Comparison of ENCODE assay signal across 1 cellular context in the genomic region with DNA sequence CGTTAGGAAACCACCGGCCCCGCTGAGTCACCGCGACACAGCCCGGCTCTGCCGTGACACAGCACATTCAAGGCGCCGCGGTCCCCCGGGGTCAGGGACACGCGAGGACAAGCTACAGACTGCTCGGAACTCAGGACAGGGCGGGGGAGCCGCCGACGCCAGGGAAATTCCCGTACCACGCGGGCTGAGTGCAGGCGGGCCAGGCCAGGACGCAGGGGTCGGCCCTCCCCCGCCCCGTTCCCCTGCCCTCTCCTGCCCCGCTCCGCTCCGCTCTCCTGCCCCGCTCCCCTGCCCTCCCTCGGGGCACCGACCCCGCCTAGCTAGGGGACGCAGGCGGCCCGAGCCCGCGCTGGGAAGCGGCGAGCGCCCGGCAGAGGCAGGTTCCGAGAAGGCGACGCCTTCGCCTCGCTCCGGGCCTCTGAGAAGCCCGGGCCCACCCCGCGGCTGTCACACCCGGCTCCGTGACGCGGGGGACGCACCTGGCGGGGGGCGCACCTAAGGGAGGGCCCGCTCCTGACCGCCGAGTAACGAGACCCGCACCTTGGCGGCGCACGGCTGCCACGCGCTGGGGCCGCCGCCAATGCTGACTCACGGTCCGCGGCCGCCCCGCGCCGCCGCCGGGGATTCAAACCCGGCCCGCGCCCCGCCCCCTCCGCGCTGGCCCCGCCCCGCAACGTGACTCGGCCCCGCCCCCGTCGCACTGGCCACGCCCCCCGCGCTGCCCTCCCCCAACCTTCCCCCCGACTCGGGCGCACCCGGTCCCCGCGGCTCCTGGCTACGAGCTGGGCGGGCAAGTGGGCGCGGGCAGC.
A peak's percentile ranks its signal among the peaks of the same experiment; 100 is the strongest.
TF ChIP-seq lines count a peak whose summit lies in the region.

No MANE protein-coding gene starts in this region.

TF ChIP-seq in K562, 482 proteins besides CTCF, POLR2A, EP300 and RAD21 (continued from another document and continues in another):
- no peak for TF ChIP-seq ZBTB26 (CRISPR knock-in tag; IDR thresholded peaks at IDR 0.05)
- TF ChIP-seq ZNF239 (CRISPR knock-in tag; IDR thresholded peaks at IDR 0.05), result no peak
- TF ChIP-seq CHD1 (IDR thresholded peaks at IDR 0.05; ENCODE audit: low read length), result no peak
- TF ChIP-seq, protein P1, sequence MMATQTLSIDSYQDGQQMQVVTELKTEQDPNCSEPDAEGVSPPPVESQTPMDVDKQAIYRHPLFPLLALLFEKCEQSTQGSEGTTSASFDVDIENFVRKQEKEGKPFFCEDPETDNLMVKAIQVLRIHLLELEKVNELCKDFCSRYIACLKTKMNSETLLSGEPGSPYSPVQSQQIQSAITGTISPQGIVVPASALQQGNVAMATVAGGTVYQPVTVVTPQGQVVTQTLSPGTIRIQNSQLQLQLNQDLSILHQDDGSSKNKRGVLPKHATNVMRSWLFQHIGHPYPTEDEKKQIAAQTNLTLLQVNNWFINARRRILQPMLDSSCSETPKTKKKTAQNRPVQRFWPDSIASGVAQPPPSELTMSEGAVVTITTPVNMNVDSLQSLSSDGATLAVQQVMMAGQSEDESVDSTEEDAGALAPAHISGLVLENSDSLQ (IDR thresholded peaks at IDR 0.05), result peak; percentile 22; the same call in 1 of the 2 replicates
- no peak for TF ChIP-seq KDM4B (IDR thresholded peaks at IDR 0.05; ENCODE audit: borderline replicate concordance in 2 of 2, low read depth in 1 of 2)
- TF ChIP-seq PREB (CRISPR knock-in tag; IDR thresholded peaks at IDR 0.05), result 0 out of 2 replicates have a peak, but pooled peaks have one; percentile 85
- 0 out of 2 replicates have a peak, but pooled peaks have one; percentile 0 for TF ChIP-seq SMC3 (conservative IDR thresholded peaks at IDR 0.05; ENCODE audit: insufficient read depth, low read depth, low read length)
- TF ChIP-seq CAMTA2 (CRISPR knock-in tag; conservative IDR thresholded peaks at IDR 0.05), result 0 out of 2 replicates have a peak, but pooled peaks have one; percentile 52
- TF ChIP-seq RHOXF2B (CRISPR knock-in tag; conservative IDR thresholded peaks at IDR 0.05), result no peak
- TF ChIP-seq ZNF324 (CRISPR knock-in tag; IDR thresholded peaks at IDR 0.05), result no peak
- no peak for TF ChIP-seq ZNF197 (CRISPR knock-in tag; IDR thresholded peaks at IDR 0.05; ENCODE audit: low read depth)
- no peak for TF ChIP-seq ZNF780A (CRISPR knock-in tag; IDR thresholded peaks at IDR 0.05)
- TF ChIP-seq ZNF12 (CRISPR knock-in tag; IDR thresholded peaks at IDR 0.05), result no peak
- TF ChIP-seq BACH1 (tag; IDR thresholded peaks at IDR 0.05), result peak; percentile 100
- TF ChIP-seq RUNX1 (IDR thresholded peaks at IDR 0.05; ENCODE audit: low read depth), result no peak
- TF ChIP-seq USF1 (CRISPR knock-in tag; IDR thresholded peaks at IDR 0.05), result no peak
- no peak for TF ChIP-seq ZNF347 (CRISPR knock-in tag; IDR thresholded peaks at IDR 0.05; ENCODE audit: low read depth)
- no peak for TF ChIP-seq RBM25 (IDR thresholded peaks at IDR 0.05; ENCODE audit: low read depth, low read length, severe bottlenecking)
- TF ChIP-seq HCFC1 (IDR thresholded peaks at IDR 0.05; ENCODE audit: low read depth, low read length), result no peak
- TF ChIP-seq ZNF24 (IDR thresholded peaks at IDR 0.05), result no peak; the same call in 1 of the 2 replicates
- TF ChIP-seq SFPQ (IDR thresholded peaks at IDR 0.05; ENCODE audit: low read depth, low read length), result no peak
- TF ChIP-seq NKRF (IDR thresholded peaks at IDR 0.05; ENCODE audit: borderline replicate concordance), result peak; percentile 76; the same call in 1 of the 2 replicates
- TF ChIP-seq, protein P2, sequence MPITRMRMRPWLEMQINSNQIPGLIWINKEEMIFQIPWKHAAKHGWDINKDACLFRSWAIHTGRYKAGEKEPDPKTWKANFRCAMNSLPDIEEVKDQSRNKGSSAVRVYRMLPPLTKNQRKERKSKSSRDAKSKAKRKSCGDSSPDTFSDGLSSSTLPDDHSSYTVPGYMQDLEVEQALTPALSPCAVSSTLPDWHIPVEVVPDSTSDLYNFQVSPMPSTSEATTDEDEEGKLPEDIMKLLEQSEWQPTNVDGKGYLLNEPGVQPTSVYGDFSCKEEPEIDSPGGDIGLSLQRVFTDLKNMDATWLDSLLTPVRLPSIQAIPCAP (CRISPR knock-in tag; IDR thresholded peaks at IDR 0.05; ENCODE audit: borderline replicate concordance), result no peak
- TF ChIP-seq, protein P3, sequence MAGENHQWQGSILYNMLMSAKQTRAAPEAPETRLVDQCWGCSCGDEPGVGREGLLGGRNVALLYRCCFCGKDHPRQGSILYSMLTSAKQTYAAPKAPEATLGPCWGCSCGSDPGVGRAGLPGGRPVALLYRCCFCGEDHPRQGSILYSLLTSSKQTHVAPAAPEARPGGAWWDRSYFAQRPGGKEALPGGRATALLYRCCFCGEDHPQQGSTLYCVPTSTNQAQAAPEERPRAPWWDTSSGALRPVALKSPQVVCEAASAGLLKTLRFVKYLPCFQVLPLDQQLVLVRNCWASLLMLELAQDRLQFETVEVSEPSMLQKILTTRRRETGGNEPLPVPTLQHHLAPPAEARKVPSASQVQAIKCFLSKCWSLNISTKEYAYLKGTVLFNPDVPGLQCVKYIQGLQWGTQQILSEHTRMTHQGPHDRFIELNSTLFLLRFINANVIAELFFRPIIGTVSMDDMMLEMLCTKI (IDR thresholded peaks at IDR 0.05; ENCODE audit: partially characterized antibody), result no peak
- no peak for TF ChIP-seq CBFA2T2 (conservative IDR thresholded peaks at IDR 0.05)
- TF ChIP-seq GATAD2A (IDR thresholded peaks at IDR 0.05), result no peak; the same call in 1 of the 2 replicates
- peak; percentile 62; the same call in 1 of the 2 replicates for TF ChIP-seq ATF7 (IDR thresholded peaks at IDR 0.05)
- no peak for TF ChIP-seq ZSCAN32 (CRISPR knock-in tag; IDR thresholded peaks at IDR 0.05)
- no peak for TF ChIP-seq ZNF175 (CRISPR knock-in tag; IDR thresholded peaks at IDR 0.05; ENCODE audit: low read depth)
- no peak for TF ChIP-seq ZC3H11A (IDR thresholded peaks at IDR 0.05; ENCODE audit: low read depth, low read length)
- peak; percentile 85 for TF ChIP-seq EP400 (IDR thresholded peaks at IDR 0.05)
- no peak for TF ChIP-seq KDM1A (IDR thresholded peaks at IDR 0.05)
- peak; percentile 11; the same call in 1 of the 2 replicates for TF ChIP-seq TCF7 (IDR thresholded peaks at IDR 0.05; ENCODE audit: borderline replicate concordance)
- TF ChIP-seq KLF16 (IDR thresholded peaks at IDR 0.05), result no peak
- TF ChIP-seq PBX2 (CRISPR knock-in tag; IDR thresholded peaks at IDR 0.05; ENCODE audit: low read depth), result no peak
- TF ChIP-seq PBX2 (tag; conservative IDR thresholded peaks at IDR 0.05; ENCODE audit: low read depth), result no peak
- TF ChIP-seq FOXJ2 (tag; IDR thresholded peaks at IDR 0.05), result no peak
- no peak for TF ChIP-seq EZH2 (IDR thresholded peaks at IDR 0.05; ENCODE audit: borderline replicate concordance, low read depth, low read length)
- no peak for TF ChIP-seq IFI16 (CRISPR knock-in tag; IDR thresholded peaks at IDR 0.05)
- no peak for TF ChIP-seq ZNF511 (CRISPR knock-in tag; IDR thresholded peaks at IDR 0.05)
- TF ChIP-seq, protein P4, sequence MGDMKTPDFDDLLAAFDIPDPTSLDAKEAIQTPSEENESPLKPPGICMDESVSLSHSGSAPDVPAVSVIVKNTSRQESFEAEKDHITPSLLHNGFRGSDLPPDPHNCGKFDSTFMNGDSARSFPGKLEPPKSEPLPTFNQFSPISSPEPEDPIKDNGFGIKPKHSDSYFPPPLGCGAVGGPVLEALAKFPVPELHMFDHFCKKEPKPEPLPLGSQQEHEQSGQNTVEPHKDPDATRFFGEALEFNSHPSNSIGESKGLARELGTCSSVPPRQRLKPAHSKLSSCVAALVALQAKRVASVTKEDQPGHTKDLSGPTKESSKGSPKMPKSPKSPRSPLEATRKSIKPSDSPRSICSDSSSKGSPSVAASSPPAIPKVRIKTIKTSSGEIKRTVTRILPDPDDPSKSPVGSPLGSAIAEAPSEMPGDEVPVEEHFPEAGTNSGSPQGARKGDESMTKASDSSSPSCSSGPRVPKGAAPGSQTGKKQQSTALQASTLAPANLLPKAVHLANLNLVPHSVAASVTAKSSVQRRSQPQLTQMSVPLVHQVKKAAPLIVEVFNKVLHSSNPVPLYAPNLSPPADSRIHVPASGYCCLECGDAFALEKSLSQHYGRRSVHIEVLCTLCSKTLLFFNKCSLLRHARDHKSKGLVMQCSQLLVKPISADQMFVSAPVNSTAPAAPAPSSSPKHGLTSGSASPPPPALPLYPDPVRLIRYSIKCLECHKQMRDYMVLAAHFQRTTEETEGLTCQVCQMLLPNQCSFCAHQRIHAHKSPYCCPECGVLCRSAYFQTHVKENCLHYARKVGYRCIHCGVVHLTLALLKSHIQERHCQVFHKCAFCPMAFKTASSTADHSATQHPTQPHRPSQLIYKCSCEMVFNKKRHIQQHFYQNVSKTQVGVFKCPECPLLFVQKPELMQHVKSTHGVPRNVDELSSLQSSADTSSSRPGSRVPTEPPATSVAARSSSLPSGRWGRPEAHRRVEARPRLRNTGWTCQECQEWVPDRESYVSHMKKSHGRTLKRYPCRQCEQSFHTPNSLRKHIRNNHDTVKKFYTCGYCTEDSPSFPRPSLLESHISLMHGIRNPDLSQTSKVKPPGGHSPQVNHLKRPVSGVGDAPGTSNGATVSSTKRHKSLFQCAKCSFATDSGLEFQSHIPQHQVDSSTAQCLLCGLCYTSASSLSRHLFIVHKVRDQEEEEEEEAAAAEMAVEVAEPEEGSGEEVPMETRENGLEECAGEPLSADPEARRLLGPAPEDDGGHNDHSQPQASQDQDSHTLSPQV (IDR thresholded peaks at IDR 0.05), result peak; percentile 17
- TF ChIP-seq OTX1 (CRISPR knock-in tag; IDR thresholded peaks at IDR 0.05), result no peak
